Comparison of ENCODE assay signal across 27 cellular contexts in genomic region chr20:24236963-24237362, GRCh38.
"Had no signal": no experiment of that assay in that cellular context is flagged by ENCODE, and none has a peak within 500 bp of the region (broad histone marks: within the 10 kb centered on the region; RNA-seq: fewer than 3 reads in every experiment).

No MANE protein-coding gene starts in this region.

- H3K27ac ChIP-seq: neural progenitor cell, ovary, parathyroid adenoma, psoas muscle, right lobe of liver, sigmoid colon, stomach, thoracic aorta, thyroid gland, tibial nerve, upper lobe of left lung, vagina had no signal

- H3K4me1 ChIP-seq: parathyroid adenoma, psoas muscle, sigmoid colon, stomach, thyroid gland, tibial nerve, upper lobe of left lung, vagina had no signal

- H3K27me3 ChIP-seq: neural progenitor cell, ovary, right lobe of liver, thyroid gland, tibial nerve, upper lobe of left lung, vagina had no signal

- DNase-seq: occipital lobe; ovary; posterior cingulate gyrus; psoas muscle; right cardiac atrium; right lobe of liver; sigmoid colon; small intestine; stimulated activated CD4-positive, alpha-beta T cell treated with anti-CD3 and anti-CD28 coated beads, Interleukin-15, amount 100 ng/mL, for 24 hours; stimulated activated CD4-positive, alpha-beta T cell treated with anti-CD3 and anti-CD28 coated beads, Interleukin-2, amount 100 ng/mL, for 24 hours; stimulated activated CD4-positive, alpha-beta T cell treated with anti-CD3 and anti-CD28 coated beads, Interleukin-2, amount 100 ng/mL, for 48 hours; stimulated activated CD4-positive, alpha-beta T cell treated with anti-CD3 and anti-CD28 coated beads, Interleukin-4, amount 100 ng/mL, for 24 hours; stimulated activated naive B cell treated with anti-CD40 and anti-IgM and Interleukin-4, amounts not matched to agents 10 μg/mL and 1 μg/mL and 100 μg/mL, for 72 hours; stimulated activated naive CD4-positive, alpha-beta T cell treated with Interleukin-2 at 50 U/mL for 16 hours; stomach; thyroid gland; trophoblast cell; upper lobe of left lung had no signal

- H3K4me3 Mint-ChIP-seq: nephron; neural progenitor cell; stimulated activated effector memory CD8-positive, alpha-beta T cell treated with anti-CD3 and anti-CD28 coated beads, Interleukin-12 subunit alpha, Interleukin-12 subunit beta, amount 100 ng/mL, for 72 hours; stimulated activated naive B cell treated with anti-CD40 and anti-IgM and Interleukin-4, amounts not matched to agents 10 μg/mL and 1 μg/mL and 100 μg/mL, for 72 hours; stimulated activated naive CD8-positive, alpha-beta T cell treated with anti-CD3 and anti-CD28 coated beads, Interleukin-15, Interleukin-2, amounts not matched to agents 100 ng/mL and 50 ng/mL, for 24 hours had no signal

- H3K27ac Mint-ChIP-seq: progenitor cell of endocrine pancreas; stimulated activated effector memory CD8-positive, alpha-beta T cell treated with anti-CD3 and anti-CD28 coated beads, Interleukin-12 subunit alpha, Interleukin-12 subunit beta, amount 100 ng/mL, for 72 hours; stimulated activated naive B cell treated with anti-CD40 and anti-IgM and Interleukin-4, amounts not matched to agents 10 μg/mL and 1 μg/mL and 100 μg/mL, for 72 hours; stimulated activated naive CD8-positive, alpha-beta T cell treated with anti-CD3 and anti-CD28 coated beads, Interleukin-15, Interleukin-2, amounts not matched to agents 100 ng/mL and 50 ng/mL, for 24 hours had no signal

- ATAC-seq: psoas muscle; right cardiac atrium; stimulated activated effector memory CD8-positive, alpha-beta T cell treated with anti-CD3 and anti-CD28 coated beads, Interleukin-12 subunit alpha, Interleukin-12 subunit beta, amount 100 ng/mL, for 72 hours; stimulated activated naive B cell treated with anti-CD40 and anti-IgM and Interleukin-4, amounts not matched to agents 10 μg/mL and 1 μg/mL and 100 μg/mL, for 72 hours had no signal

- H3K27me3 Mint-ChIP-seq: stimulated activated naive CD8-positive, alpha-beta T cell treated with anti-CD3 and anti-CD28 coated beads, Interleukin-15, Interleukin-2, amounts not matched to agents 100 ng/mL and 50 ng/mL, for 24 hours had no signal

- H3K36me3 Mint-ChIP-seq: neural progenitor cell; stimulated activated effector memory CD8-positive, alpha-beta T cell treated with anti-CD3 and anti-CD28 coated beads, Interleukin-12 subunit alpha, Interleukin-12 subunit beta, amount 100 ng/mL, for 72 hours; stimulated activated naive B cell treated with anti-CD40 and anti-IgM and Interleukin-4, amounts not matched to agents 10 μg/mL and 1 μg/mL and 100 μg/mL, for 72 hours had no signal

- H3K4me3 ChIP-seq: neural progenitor cell, ovary, psoas muscle, right lobe of liver, sigmoid colon, stomach, thoracic aorta, thyroid gland, tibial nerve, upper lobe of left lung, vagina had no signal

- H3K9me3 Mint-ChIP-seq: nephron; neural progenitor cell; stimulated activated effector memory CD8-positive, alpha-beta T cell treated with anti-CD3 and anti-CD28 coated beads, Interleukin-12 subunit alpha, Interleukin-12 subunit beta, amount 100 ng/mL, for 72 hours; stimulated activated naive B cell treated with anti-CD40 and anti-IgM and Interleukin-4, amounts not matched to agents 10 μg/mL and 1 μg/mL and 100 μg/mL, for 72 hours; stimulated activated naive CD8-positive, alpha-beta T cell treated with anti-CD3 and anti-CD28 coated beads, Interleukin-15, Interleukin-2, amounts not matched to agents 100 ng/mL and 50 ng/mL, for 24 hours had no signal

- H3K9me3 ChIP-seq: ovary, psoas muscle, right lobe of liver, sigmoid colon, stomach, thoracic aorta, thyroid gland, tibial nerve, upper lobe of left lung, vagina had no signal

- H3K36me3 ChIP-seq: neural progenitor cell, ovary, right lobe of liver, sigmoid colon, stomach, thoracic aorta, thyroid gland, tibial nerve, upper lobe of left lung, vagina had no signal

- H3K4me1 Mint-ChIP-seq: stimulated activated effector memory CD8-positive, alpha-beta T cell treated with anti-CD3 and anti-CD28 coated beads, Interleukin-12 subunit alpha, Interleukin-12 subunit beta, amount 100 ng/mL, for 72 hours; stimulated activated naive B cell treated with anti-CD40 and anti-IgM and Interleukin-4, amounts not matched to agents 10 μg/mL and 1 μg/mL and 100 μg/mL, for 72 hours had no signal
